Comparison of ENCODE assay signal across 19 cellular contexts in the genomic region with DNA sequence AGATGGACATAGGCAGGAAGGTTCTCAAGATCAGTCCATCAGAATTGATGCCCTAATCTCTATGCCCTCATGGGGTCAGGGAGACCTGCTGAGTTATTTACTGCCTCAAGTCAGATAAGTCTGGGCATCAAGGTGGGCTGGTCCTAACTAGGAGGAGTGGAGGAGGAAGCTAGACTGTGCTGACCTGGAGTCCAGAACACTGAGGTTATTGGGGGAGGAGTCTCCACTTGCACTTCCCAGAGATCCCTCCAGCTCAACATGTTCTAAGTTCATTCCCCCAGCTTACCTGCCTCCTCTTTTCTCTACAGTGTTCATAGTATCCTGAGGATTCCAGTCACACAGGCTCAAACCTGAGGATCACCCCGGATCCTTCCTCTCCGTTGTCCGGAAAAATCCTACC. TPM values are rescaled to one million over a fixed set of nuclear protein-coding genes. Genes with fewer than 3 reads are reported as not detected.
A peak's percentile ranks its signal among the peaks of the same experiment; 100 is the strongest.
DNase-seq lines count a peak whose midpoint lies in the region; ATAC-seq and TF ChIP-seq lines count a peak whose summit lies in the region.
"Had no signal": no experiment of that assay in that cellular context is flagged by ENCODE, and none has a peak within 500 bp of the region (broad histone marks: within the 10 kb centered on the region; RNA-seq: fewer than 3 reads in every experiment).

No MANE protein-coding gene starts in this region.

- peak overlapping the region; percentile 9 for H2AK9ac ChIP-seq in IMR-90 (replicated peaks; ENCODE audit: low read depth, low read length, poor library complexity)

- H3K56ac ChIP-seq in IMR-90 (ENCODE audit: extremely low read depth, insufficient read depth, low read length): no peak overlapping the region

- H3K4me1 Mint-ChIP-seq in chondrocyte (ENCODE audit: low read depth): peaks cover 37% of the 10 kb centered on the region
- no peaks in the 10 kb centered on the region for H3K4me1 Mint-ChIP-seq in stimulated activated effector memory CD8-positive, alpha-beta T cell treated with anti-CD3 and anti-CD28 coated beads, Interleukin-12 subunit alpha, Interleukin-12 subunit beta, amount 100 ng/mL, for 72 hours
- H3K4me1 Mint-ChIP-seq: CD4-positive, CD25-positive, alpha-beta regulatory T cell; CD8-positive, alpha-beta memory T cell had no signal

- H3K79me1 ChIP-seq in IMR-90 (ENCODE audit: low read depth in 1 of 2, low read length in 2 of 2): peaks cover 49 to 78% of the 10 kb centered on the region in 2 experiments

- H2BK20ac ChIP-seq in IMR-90 (ENCODE audit: low read depth, low read length): no peak overlapping the region

- dilution Hi-C loops in IMR-90 (cut with HindIII; ENCODE audit: low sequenced_read_pairs, unreplicated experiment): no loop called here

- intact Hi-C loops in IMR-90 (cut with micrococcal nuclease): no loop called here

- CTCF ChIA-PET in IMR-90 (lab: Yijun Ruan, JAX): no interaction called here

- H3K36me3 ChIP-seq in GM23248 (ENCODE audit: low read depth): peaks cover 19% of the 10 kb centered on the region
- peaks cover 11% of the 10 kb centered on the region for H3K36me3 ChIP-seq in IMR-90 (ENCODE audit: control insufficient read depth, insufficient read depth, low read length)
- H3K36me3 ChIP-seq: BE2C, HAP-1 had no signal

- TF ChIP-seq RAD21 in IMR-90 (IDR thresholded peaks at IDR 0.05; ENCODE audit: low read length): no peak

- no peaks in the 10 kb centered on the region for H3K9me2 ChIP-seq in GM23248 (ENCODE audit: insufficient read depth)

- H3K4me3 ChIP-seq in GM23248: no peak overlapping the region
- no peak overlapping the region for H3K4me3 ChIP-seq in IMR-90 (ENCODE audit: insufficient read depth, low read depth, low read length)
- H3K4me3 ChIP-seq: HAP-1 had no signal

- no peak overlapping the region for H3K23ac ChIP-seq in IMR-90 (ENCODE audit: low read depth, low read length)

- H3K27me3 ChIP-seq in GM23248 (replicated peaks; ENCODE audit: insufficient read depth) (no peaks in the 10 kb centered on the region), IMR-90 (ENCODE audit: control insufficient read depth, insufficient read depth, low read length) (no peaks in the 10 kb centered on the region)
- H3K27me3 ChIP-seq: BE2C had no signal

- no peak overlapping the region for H2BK120ac ChIP-seq in IMR-90 (ENCODE audit: low read depth, low read length)

- no peak overlapping the region for H4K91ac ChIP-seq in IMR-90 (ENCODE audit: insufficient read depth, low read depth, low read length)

- H4K20me1 ChIP-seq in GM23248 (ENCODE audit: insufficient read depth): peaks cover 6% of the 10 kb centered on the region; the same call in 1 of the 2 replicates
- H4K20me1 ChIP-seq in IMR-90 (ENCODE audit: insufficient read depth, low read length): peaks cover 35% of the 10 kb centered on the region

- no peak for TF ChIP-seq CTCF in IMR-90 (conservative IDR thresholded peaks at IDR 0.05; ENCODE audit: low read depth, low read length)
- no peak for TF ChIP-seq CTCF in chondrocyte (IDR thresholded peaks at IDR 0.05)

- no peak overlapping the region for H2AK5ac ChIP-seq in IMR-90 (ENCODE audit: low read depth, low read length)

- no peak for DNase-seq in GM23248
- DNase-seq in IMR-90: no peak
- DNase-seq in chondrocyte (ENCODE audit: low spot score): no peak
- peak in 1 of 2 donors; percentile 22 for DNase-seq in stimulated activated effector memory CD8-positive, alpha-beta T cell treated with anti-CD3 and anti-CD28 coated beads, Interleukin-12 subunit alpha, Interleukin-12 subunit beta, amount 100 ng/mL, for 72 hours (ENCODE audit: low spot score in 2 of 2)
- no peak for DNase-seq in NCI-H446 (lab: John Stamatoyannopoulos, UW)
- DNase-seq in T1000 (lab: John Stamatoyannopoulos, UW): no peak
- no peak for DNase-seq in activated gamma-delta T cell treated with Interleukin-2 at 50 U/mL for 16 hours
- DNase-seq: ACHN; BE2C; C1 segment of cervical spinal cord; CD4-positive, CD25-positive, alpha-beta regulatory T cell; CD8-positive, alpha-beta memory T cell; COR-L47; DMS 273 treated with DMSO at 0.1 percent for 48 hours; DMS53; GDM1 had no signal

- no peak overlapping the region for H2AFZ ChIP-seq in GM23248
- no peak overlapping the region for H2AFZ ChIP-seq in IMR-90 (replicated peaks; ENCODE audit: low read length, poor library complexity)

- no peaks in the 10 kb centered on the region for H3K9me3 Mint-ChIP-seq in chondrocyte (ENCODE audit: low read depth)
- no peaks in the 10 kb centered on the region for H3K9me3 Mint-ChIP-seq in stimulated activated effector memory CD8-positive, alpha-beta T cell treated with anti-CD3 and anti-CD28 coated beads, Interleukin-12 subunit alpha, Interleukin-12 subunit beta, amount 100 ng/mL, for 72 hours
- H3K9me3 Mint-ChIP-seq: CD4-positive, CD25-positive, alpha-beta regulatory T cell had no signal

- H3K9ac ChIP-seq in GM23248 (no peak overlapping the region), IMR-90 (ENCODE audit: low read depth, low read length) (no peak overlapping the region)
- H3K9ac ChIP-seq: KMS-11 had no signal

- no peak overlapping the region for H4K5ac ChIP-seq in IMR-90 (ENCODE audit: low read depth, low read length)

- H3K27ac ChIP-seq in GM23248 (peak overlapping the region; percentile 53), IMR-90 (ENCODE audit: insufficient read depth, low read length) (no peak overlapping the region)
- H3K27ac ChIP-seq: KMS-11 had no signal

- H2BK5ac ChIP-seq in IMR-90 (ENCODE audit: low read depth, low read length, poor library complexity, severe bottlenecking): no peak overlapping the region

- no peaks in the 10 kb centered on the region for H3K27me3 Mint-ChIP-seq in chondrocyte (ENCODE audit: low read depth)
- H3K27me3 Mint-ChIP-seq: CD4-positive, CD25-positive, alpha-beta regulatory T cell had no signal

- no peak overlapping the region for H3K14ac ChIP-seq in IMR-90 (replicated peaks; ENCODE audit: low read depth, low read length)

- no peak overlapping the region for H3K4ac ChIP-seq in IMR-90 (ENCODE audit: low read depth, low read length)

- H3K4me1 ChIP-seq in GM23248 (ENCODE audit: insufficient read depth) (peaks cover 37% of the 10 kb centered on the region), IMR-90 (ENCODE audit: control insufficient read depth, insufficient read depth, low read length) (peaks cover 5% of the 10 kb centered on the region; the same call in 1 of the 2 replicates)
- H3K4me1 ChIP-seq: BE2C, HAP-1 had no signal

- no peak overlapping the region for H3K4me2 ChIP-seq in GM23248 (ENCODE audit: unreplicated experiment)
- H3K4me2 ChIP-seq in IMR-90 (ENCODE audit: low read depth, low read length): no peak overlapping the region
- H3K4me2 ChIP-seq: KMS-11 had no signal

- H3K36me3 Mint-ChIP-seq in chondrocyte (ENCODE audit: low read depth): peaks cover 11% of the 10 kb centered on the region
- H3K36me3 Mint-ChIP-seq in stimulated activated effector memory CD8-positive, alpha-beta T cell treated with anti-CD3 and anti-CD28 coated beads, Interleukin-12 subunit alpha, Interleukin-12 subunit beta, amount 100 ng/mL, for 72 hours: no peaks in the 10 kb centered on the region
- H3K36me3 Mint-ChIP-seq: CD4-positive, CD25-positive, alpha-beta regulatory T cell; CD8-positive, alpha-beta memory T cell had no signal

- in situ Hi-C loops in GM23248 (cut with MboI): no loop called here
- in situ Hi-C loops in IMR-90 (cut with MboI; ENCODE audit: low sequenced_read_pairs): no loop called here

- 96 to 99% methylated on average over 3 of the region's 3 CpGs for WGBS in GM23248 (ENCODE audit: low coverage in 1 of 2, low lambda C conversion rate in 2 of 2, missing lambda C conversion rate in 2 of 2), 2 experiments
- 100% methylated on average over 1 of the region's 3 CpGs; no CpG with 5 or more reads in 1 of the 2 experiments for WGBS in IMR-90 (ENCODE audit: extremely low coverage in 2 of 2, insufficient read length in 1 of 2), 2 experiments

- peak overlapping the region; percentile 67 for H3K27ac Mint-ChIP-seq in chondrocyte (ENCODE audit: unreplicated experiment)
- H3K27ac Mint-ChIP-seq in stimulated activated effector memory CD8-positive, alpha-beta T cell treated with anti-CD3 and anti-CD28 coated beads, Interleukin-12 subunit alpha, Interleukin-12 subunit beta, amount 100 ng/mL, for 72 hours: no peak overlapping the region
- H3K27ac Mint-ChIP-seq: CD4-positive, CD25-positive, alpha-beta regulatory T cell; CD8-positive, alpha-beta memory T cell had no signal

- H3K9me1 ChIP-seq in IMR-90 (ENCODE audit: insufficient read depth, low read length): peaks cover 29% of the 10 kb centered on the region

- H3K9me3 ChIP-seq in GM23248 (ENCODE audit: low read depth) (no peaks in the 10 kb centered on the region), IMR-90 (ENCODE audit: control insufficient read depth, insufficient read depth, low read length) (no peaks in the 10 kb centered on the region)
- H3K9me3 ChIP-seq: BE2C, HAP-1 had no signal

- POLR2A ChIA-PET in IMR-90 (lab: Charles Lee; ENCODE audit: unreplicated experiment): no interaction called here

- no peak for TF ChIP-seq POLR2A in IMR-90 (IDR thresholded peaks at IDR 0.05; ENCODE audit: low read depth, low read length)

- H4K8ac ChIP-seq in IMR-90 (ENCODE audit: low read depth in 2 of 2, low read length in 2 of 2): no peak overlapping the region

- H3F3A ChIP-seq in GM23248 (ENCODE audit: insufficient read depth): peaks cover 66% of the 10 kb centered on the region

- H3K18ac ChIP-seq in IMR-90 (ENCODE audit: low read depth, low read length): no peak overlapping the region

- H3K4me3 Mint-ChIP-seq in chondrocyte (ENCODE audit: unreplicated experiment): no peak overlapping the region
- no peak overlapping the region for H3K4me3 Mint-ChIP-seq in stimulated activated effector memory CD8-positive, alpha-beta T cell treated with anti-CD3 and anti-CD28 coated beads, Interleukin-12 subunit alpha, Interleukin-12 subunit beta, amount 100 ng/mL, for 72 hours
- H3K4me3 Mint-ChIP-seq: CD4-positive, CD25-positive, alpha-beta regulatory T cell; CD8-positive, alpha-beta memory T cell had no signal

- H3K79me2 ChIP-seq in GM23248 (ENCODE audit: insufficient read depth): peaks cover 100% of the 10 kb centered on the region

- H2BK15ac ChIP-seq in IMR-90 (ENCODE audit: low read depth, low read length): no peak overlapping the region

- ATAC-seq in IMR-90 (ENCODE audit: low read depth) (no peak), GM18520 (IDR thresholded peaks at IDR 0.05; ENCODE audit: unreplicated experiment) (no peak)
- ATAC-seq in stimulated activated effector memory CD8-positive, alpha-beta T cell treated with anti-CD3 and anti-CD28 coated beads, Interleukin-12 subunit alpha, Interleukin-12 subunit beta, amount 100 ng/mL, for 72 hours: peak; percentile 19

- BruUV-seq in IMR-90 (replicated peaks; lab: Mats Ljungman, UMichigan): no TSS peak

TF ChIP-seq in IMR-90, 13 proteins besides CTCF, POLR2A, EP300 and RAD21 (continues in another document):
- TF ChIP-seq CEBPB (IDR thresholded peaks at IDR 0.05; ENCODE audit: low read depth, low read length) (no peak), NFE2L2 (IDR thresholded peaks at IDR 0.05; ENCODE audit: low read depth, low read length) (no peak)

RNA-seq across cellular contexts. Expression of a gene that starts 19.3 kb away (rescaled TPM):
- 95.6 and 126 TPM in 2 replicates for total RNA-seq in GM23248 (2014; rRNA removed; shearing (Covaris generic))
- polyA plus RNA-seq in GM23248 (2016; fragmentation: Nextera tagmentation; extraction: Ambion mirVana) (145 and 149 TPM in 2 replicates), IMR-90 (2012; rRNA removed) (54.5 and 61.6 TPM in 2 replicates)
- total RNA-seq in IMR-90 (2012; rRNA removed) (89.2 and 93.7 TPM in 2 replicates), chondrocyte (19.8 to 27.3 TPM (median 20.9 TPM) in 3 replicates)
- 71.6 and 118 TPM in 2 replicates for polyA plus RNA-seq in IMR-90 (2012; cell fraction: cytosol; rRNA removed)
- polyA plus RNA-seq in IMR-90 (2012; cell fraction: nucleus; rRNA removed; ENCODE audit: low replicate concordance): 36.3 and 66.6 TPM in 2 replicates
- total RNA-seq: CD4-positive, CD25-positive, alpha-beta regulatory T cell; CD8-positive, alpha-beta memory T cell had no signal
- polyA plus RNA-seq: CD4-positive, CD25-positive, alpha-beta regulatory T cell; CD8-positive, alpha-beta memory T cell had no signal
